1 cellular context compared by ENCODE assay signal in the genomic region with DNA sequence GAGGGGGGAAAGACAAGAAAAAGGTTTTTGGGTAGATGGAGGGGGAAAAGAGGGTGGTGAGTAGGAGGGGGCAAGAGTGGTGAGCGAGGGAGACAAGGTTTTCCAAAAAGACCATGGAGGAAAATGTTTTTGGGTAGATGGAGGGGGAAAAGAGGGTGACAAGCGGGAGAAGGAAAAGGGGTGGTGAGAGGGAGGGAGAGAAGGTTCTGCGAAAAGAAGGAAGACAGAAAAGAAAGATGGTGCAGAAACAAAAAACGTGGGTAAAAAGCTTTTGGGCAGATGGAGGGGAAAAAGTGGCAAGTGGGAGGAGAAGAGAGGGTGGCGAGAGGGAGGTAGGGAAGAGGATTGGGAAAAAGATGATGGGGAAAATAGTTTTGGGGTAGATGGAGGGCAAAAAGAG.
TF ChIP-seq lines count a peak whose summit lies in the region.

No MANE protein-coding gene starts in this region.

TF ChIP-seq in K562, 482 proteins besides CTCF, POLR2A, EP300 and RAD21 (continued from another document and continues in another):
- TF ChIP-seq, protein P1, sequence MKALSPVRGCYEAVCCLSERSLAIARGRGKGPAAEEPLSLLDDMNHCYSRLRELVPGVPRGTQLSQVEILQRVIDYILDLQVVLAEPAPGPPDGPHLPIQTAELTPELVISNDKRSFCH (CRISPR knock-in tag; IDR thresholded peaks at IDR 0.05): no peak
- TF ChIP-seq, protein P1 (tag; IDR thresholded peaks at IDR 0.05): no peak
- TF ChIP-seq, protein P2, sequence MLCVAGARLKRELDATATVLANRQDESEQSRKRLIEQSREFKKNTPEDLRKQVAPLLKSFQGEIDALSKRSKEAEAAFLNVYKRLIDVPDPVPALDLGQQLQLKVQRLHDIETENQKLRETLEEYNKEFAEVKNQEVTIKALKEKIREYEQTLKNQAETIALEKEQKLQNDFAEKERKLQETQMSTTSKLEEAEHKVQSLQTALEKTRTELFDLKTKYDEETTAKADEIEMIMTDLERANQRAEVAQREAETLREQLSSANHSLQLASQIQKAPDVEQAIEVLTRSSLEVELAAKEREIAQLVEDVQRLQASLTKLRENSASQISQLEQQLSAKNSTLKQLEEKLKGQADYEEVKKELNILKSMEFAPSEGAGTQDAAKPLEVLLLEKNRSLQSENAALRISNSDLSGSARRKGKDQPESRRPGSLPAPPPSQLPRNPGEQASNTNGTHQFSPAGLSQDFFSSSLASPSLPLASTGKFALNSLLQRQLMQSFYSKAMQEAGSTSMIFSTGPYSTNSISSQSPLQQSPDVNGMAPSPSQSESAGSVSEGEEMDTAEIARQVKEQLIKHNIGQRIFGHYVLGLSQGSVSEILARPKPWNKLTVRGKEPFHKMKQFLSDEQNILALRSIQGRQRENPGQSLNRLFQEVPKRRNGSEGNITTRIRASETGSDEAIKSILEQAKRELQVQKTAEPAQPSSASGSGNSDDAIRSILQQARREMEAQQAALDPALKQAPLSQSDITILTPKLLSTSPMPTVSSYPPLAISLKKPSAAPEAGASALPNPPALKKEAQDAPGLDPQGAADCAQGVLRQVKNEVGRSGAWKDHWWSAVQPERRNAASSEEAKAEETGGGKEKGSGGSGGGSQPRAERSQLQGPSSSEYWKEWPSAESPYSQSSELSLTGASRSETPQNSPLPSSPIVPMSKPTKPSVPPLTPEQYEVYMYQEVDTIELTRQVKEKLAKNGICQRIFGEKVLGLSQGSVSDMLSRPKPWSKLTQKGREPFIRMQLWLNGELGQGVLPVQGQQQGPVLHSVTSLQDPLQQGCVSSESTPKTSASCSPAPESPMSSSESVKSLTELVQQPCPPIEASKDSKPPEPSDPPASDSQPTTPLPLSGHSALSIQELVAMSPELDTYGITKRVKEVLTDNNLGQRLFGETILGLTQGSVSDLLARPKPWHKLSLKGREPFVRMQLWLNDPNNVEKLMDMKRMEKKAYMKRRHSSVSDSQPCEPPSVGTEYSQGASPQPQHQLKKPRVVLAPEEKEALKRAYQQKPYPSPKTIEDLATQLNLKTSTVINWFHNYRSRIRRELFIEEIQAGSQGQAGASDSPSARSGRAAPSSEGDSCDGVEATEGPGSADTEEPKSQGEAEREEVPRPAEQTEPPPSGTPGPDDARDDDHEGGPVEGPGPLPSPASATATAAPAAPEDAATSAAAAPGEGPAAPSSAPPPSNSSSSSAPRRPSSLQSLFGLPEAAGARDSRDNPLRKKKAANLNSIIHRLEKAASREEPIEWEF (CRISPR knock-in tag; IDR thresholded peaks at IDR 0.05): no peak
- no peak for TF ChIP-seq BRD4 (IDR thresholded peaks at IDR 0.05)
- no peak for TF ChIP-seq HNRNPUL1 (IDR thresholded peaks at IDR 0.05; ENCODE audit: low read length)
- TF ChIP-seq, protein P3, sequence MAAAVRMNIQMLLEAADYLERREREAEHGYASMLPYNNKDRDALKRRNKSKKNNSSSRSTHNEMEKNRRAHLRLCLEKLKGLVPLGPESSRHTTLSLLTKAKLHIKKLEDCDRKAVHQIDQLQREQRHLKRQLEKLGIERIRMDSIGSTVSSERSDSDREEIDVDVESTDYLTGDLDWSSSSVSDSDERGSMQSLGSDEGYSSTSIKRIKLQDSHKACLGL (CRISPR knock-in tag; IDR thresholded peaks at IDR 0.05; ENCODE audit: borderline replicate concordance, poor library complexity, severe bottlenecking): no peak
- TF ChIP-seq ZNF174 (CRISPR knock-in tag; IDR thresholded peaks at IDR 0.05): no peak
- TF ChIP-seq, protein P4, sequence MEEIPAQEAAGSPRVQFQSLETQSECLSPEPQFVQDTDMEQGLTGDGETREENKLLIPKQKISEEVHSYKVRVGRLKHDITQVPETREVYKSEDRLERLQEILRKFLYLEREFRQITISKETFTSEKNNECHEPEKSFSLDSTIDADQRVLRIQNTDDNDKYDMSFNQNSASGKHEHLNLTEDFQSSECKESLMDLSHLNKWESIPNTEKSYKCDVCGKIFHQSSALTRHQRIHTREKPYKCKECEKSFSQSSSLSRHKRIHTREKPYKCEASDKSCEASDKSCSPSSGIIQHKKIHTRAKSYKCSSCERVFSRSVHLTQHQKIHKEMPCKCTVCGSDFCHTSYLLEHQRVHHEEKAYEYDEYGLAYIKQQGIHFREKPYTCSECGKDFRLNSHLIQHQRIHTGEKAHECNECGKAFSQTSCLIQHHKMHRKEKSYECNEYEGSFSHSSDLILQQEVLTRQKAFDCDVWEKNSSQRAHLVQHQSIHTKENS (CRISPR knock-in tag; IDR thresholded peaks at IDR 0.05): no peak
- TF ChIP-seq FOXK2 (conservative IDR thresholded peaks at IDR 0.05 in 1 of 2, IDR thresholded peaks at IDR 0.05 in 1 of 2; ENCODE audit: low read depth in 2 of 2): no peak; a peak in 1 of 4 replicates
- peak; percentile 37 for TF ChIP-seq ASH1L (IDR thresholded peaks at IDR 0.05; ENCODE audit: borderline replicate concordance, low read depth, partially characterized antibody)
- TF ChIP-seq, protein P5, sequence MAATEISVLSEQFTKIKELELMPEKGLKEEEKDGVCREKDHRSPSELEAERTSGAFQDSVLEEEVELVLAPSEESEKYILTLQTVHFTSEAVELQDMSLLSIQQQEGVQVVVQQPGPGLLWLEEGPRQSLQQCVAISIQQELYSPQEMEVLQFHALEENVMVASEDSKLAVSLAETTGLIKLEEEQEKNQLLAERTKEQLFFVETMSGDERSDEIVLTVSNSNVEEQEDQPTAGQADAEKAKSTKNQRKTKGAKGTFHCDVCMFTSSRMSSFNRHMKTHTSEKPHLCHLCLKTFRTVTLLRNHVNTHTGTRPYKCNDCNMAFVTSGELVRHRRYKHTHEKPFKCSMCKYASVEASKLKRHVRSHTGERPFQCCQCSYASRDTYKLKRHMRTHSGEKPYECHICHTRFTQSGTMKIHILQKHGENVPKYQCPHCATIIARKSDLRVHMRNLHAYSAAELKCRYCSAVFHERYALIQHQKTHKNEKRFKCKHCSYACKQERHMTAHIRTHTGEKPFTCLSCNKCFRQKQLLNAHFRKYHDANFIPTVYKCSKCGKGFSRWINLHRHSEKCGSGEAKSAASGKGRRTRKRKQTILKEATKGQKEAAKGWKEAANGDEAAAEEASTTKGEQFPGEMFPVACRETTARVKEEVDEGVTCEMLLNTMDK (IDR thresholded peaks at IDR 0.05; ENCODE audit: borderline replicate concordance, insufficient read depth, low read depth, low read length, poor library complexity, severe bottlenecking): no peak
- TF ChIP-seq, protein P6, sequence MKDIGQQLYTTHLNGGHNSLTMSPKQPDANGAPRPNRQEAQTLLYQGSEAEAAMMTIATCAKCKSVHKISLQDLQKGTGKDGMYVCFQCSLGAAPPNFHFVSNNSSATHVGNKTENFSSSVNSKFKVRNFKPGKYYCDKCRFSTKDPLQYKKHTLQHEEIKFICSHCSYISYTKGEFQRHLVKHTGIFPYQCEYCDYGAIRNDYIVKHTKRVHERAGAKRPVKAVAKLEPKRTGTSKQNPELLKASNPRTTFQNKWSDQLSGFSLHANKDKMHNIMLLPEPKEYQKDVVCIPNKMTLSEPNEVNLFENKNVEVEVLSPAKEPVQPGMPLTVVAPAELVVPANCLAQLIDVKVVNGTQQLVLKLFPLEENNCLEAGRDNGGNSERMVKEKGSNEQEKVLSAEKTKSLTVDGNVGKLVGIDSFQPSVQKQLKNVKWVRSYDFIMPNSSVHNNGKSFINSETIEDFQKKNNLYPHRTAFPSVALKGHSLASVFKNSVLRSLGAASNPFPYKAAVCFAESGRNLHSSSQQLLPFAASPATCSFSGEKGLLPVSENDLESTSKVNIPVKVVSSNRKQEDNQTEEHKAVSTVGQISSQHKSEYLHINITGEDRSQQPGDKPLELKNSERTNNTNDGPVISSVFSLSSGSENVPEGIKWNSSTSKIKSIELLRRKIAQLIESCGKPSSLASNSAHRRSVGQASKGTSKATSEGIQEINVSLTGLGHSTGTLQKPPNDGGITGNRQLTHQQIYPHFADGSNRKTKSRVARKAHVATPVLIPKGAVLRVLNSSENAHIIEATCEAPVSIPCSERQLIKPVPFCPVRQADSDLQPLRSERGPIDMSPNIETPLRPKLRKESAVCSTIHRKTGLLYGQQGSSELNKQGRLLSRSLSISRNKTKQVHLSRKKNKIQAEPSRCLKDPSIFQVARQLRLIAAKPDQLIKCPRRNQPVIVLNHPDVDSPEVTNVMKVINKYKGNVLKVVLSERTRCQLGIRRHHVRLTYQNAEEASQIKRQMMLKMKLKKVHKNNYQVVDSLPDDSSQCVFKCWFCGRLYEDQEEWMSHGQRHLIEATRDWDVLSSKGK (CRISPR knock-in tag; IDR thresholded peaks at IDR 0.05): peak; percentile 55; the same call in 1 of the 2 replicates
- TF ChIP-seq SNRNP70 (optimal IDR thresholded peaks at IDR 0.05; ENCODE audit: low read depth, low read length): no peak
- no peak for TF ChIP-seq ARID1B (IDR thresholded peaks at IDR 0.05)
- TF ChIP-seq BACH1 (tag; IDR thresholded peaks at IDR 0.05): no peak
- TF ChIP-seq, protein P7, sequence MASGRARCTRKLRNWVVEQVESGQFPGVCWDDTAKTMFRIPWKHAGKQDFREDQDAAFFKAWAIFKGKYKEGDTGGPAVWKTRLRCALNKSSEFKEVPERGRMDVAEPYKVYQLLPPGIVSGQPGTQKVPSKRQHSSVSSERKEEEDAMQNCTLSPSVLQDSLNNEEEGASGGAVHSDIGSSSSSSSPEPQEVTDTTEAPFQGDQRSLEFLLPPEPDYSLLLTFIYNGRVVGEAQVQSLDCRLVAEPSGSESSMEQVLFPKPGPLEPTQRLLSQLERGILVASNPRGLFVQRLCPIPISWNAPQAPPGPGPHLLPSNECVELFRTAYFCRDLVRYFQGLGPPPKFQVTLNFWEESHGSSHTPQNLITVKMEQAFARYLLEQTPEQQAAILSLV (tag; IDR thresholded peaks at IDR 0.05): no peak
- no peak for TF ChIP-seq ZNF232 (CRISPR knock-in tag; IDR thresholded peaks at IDR 0.05)
- TF ChIP-seq ZNF785 (CRISPR knock-in tag; IDR thresholded peaks at IDR 0.05): no peak
- TF ChIP-seq MTA2 (IDR thresholded peaks at IDR 0.05; ENCODE audit: low read depth): peak; percentile 36; the same call in 1 of the 2 replicates
- TF ChIP-seq MYC (IDR thresholded peaks at IDR 0.05; ENCODE audit: low read depth, low read length): no peak
- no peak for TF ChIP-seq MYC (CRISPR knock-in tag; IDR thresholded peaks at IDR 0.05; ENCODE audit: borderline replicate concordance, low read depth)
- TF ChIP-seq, protein P8, sequence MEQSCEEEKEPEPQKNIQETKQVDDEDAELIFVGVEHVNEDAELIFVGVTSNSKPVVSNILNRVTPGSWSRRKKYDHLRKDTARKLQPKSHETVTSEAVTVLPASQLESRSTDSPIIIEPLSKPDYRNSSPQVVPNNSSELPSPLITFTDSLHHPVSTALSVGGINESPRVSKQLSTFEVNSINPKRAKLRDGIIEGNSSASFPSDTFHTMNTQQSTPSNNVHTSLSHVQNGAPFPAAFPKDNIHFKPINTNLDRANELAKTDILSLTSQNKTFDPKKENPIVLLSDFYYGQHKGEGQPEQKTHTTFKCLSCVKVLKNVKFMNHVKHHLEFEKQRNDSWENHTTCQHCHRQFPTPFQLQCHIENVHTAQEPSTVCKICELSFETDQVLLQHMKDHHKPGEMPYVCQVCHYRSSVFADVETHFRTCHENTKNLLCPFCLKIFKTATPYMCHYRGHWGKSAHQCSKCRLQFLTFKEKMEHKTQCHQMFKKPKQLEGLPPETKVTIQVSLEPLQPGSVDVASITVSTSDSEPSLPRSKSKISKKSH (CRISPR knock-in tag; IDR thresholded peaks at IDR 0.05): no peak
- no peak for TF ChIP-seq HSF4 (CRISPR knock-in tag; IDR thresholded peaks at IDR 0.05; ENCODE audit: borderline replicate concordance)
- no peak for TF ChIP-seq NBN (IDR thresholded peaks at IDR 0.05; ENCODE audit: low read depth)
- TF ChIP-seq RBM34 (IDR thresholded peaks at IDR 0.05; ENCODE audit: borderline replicate concordance, insufficient read depth, low read length): no peak
- TF ChIP-seq NEUROD1 (IDR thresholded peaks at IDR 0.05; ENCODE audit: borderline replicate concordance, low read depth, low read length, partially characterized antibody): no peak
- no peak for TF ChIP-seq NFYB (IDR thresholded peaks at IDR 0.05; ENCODE audit: extremely low read depth, insufficient read length)
- no peak for TF ChIP-seq MEIS2 (IDR thresholded peaks at IDR 0.05; ENCODE audit: partially characterized antibody)
- 0 out of 2 replicates have a peak, but pooled peaks have one; percentile 57 for TF ChIP-seq ZNF57 (CRISPR knock-in tag; IDR thresholded peaks at IDR 0.05)
- no peak for TF ChIP-seq POLR2AphosphoS2 (IDR thresholded peaks at IDR 0.05; ENCODE audit: low read length)
- TF ChIP-seq, protein P9, sequence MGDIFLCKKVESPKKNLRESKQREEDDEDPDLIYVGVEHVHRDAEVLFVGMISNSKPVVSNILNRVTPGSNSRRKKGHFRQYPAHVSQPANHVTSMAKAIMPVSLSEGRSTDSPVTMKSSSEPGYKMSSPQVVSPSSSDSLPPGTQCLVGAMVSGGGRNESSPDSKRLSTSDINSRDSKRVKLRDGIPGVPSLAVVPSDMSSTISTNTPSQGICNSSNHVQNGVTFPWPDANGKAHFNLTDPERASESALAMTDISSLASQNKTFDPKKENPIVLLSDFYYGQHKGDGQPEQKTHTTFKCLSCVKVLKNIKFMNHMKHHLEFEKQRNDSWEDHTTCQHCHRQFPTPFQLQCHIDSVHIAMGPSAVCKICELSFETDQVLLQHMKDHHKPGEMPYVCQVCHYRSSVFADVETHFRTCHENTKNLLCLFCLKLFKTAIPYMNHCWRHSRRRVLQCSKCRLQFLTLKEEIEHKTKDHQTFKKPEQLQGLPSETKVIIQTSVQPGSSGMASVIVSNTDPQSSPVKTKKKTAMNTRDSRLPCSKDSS (IDR thresholded peaks at IDR 0.05; ENCODE audit: low read depth, partially characterized antibody): peak; percentile 23
- no peak for TF ChIP-seq KLF13 (tag; IDR thresholded peaks at IDR 0.05; ENCODE audit: borderline replicate concordance, low read depth)
- TF ChIP-seq, protein P10, sequence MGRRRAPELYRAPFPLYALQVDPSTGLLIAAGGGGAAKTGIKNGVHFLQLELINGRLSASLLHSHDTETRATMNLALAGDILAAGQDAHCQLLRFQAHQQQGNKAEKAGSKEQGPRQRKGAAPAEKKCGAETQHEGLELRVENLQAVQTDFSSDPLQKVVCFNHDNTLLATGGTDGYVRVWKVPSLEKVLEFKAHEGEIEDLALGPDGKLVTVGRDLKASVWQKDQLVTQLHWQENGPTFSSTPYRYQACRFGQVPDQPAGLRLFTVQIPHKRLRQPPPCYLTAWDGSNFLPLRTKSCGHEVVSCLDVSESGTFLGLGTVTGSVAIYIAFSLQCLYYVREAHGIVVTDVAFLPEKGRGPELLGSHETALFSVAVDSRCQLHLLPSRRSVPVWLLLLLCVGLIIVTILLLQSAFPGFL (CRISPR knock-in tag; IDR thresholded peaks at IDR 0.05): no peak
- peak in 1 of 2 experiments; percentile 42; a peak in 2 of 4 replicates for TF ChIP-seq HDAC1 (IDR thresholded peaks at IDR 0.05)
- TF ChIP-seq EZH2 (IDR thresholded peaks at IDR 0.05; ENCODE audit: borderline replicate concordance, low read depth, low read length): no peak
- no peak for TF ChIP-seq CBX2 (IDR thresholded peaks at IDR 0.05; ENCODE audit: insufficient read depth, low read length, poor library complexity, severe bottlenecking)
- TF ChIP-seq KLF16 (IDR thresholded peaks at IDR 0.05): no peak
- no peak for TF ChIP-seq PYGO2 (tag; IDR thresholded peaks at IDR 0.05)
- TF ChIP-seq ELF4 (CRISPR knock-in tag; IDR thresholded peaks at IDR 0.05): peak; percentile 75
- TF ChIP-seq TEAD1 (CRISPR knock-in tag; IDR thresholded peaks at IDR 0.05): no peak
- peak; percentile 22; the same call in 1 of the 2 replicates for TF ChIP-seq THRAP3 (IDR thresholded peaks at IDR 0.05; ENCODE audit: borderline replicate concordance)
